ENCODE assay signal across 20 cellular contexts in genomic region chr2:10820562-10820961, GRCh38.
"Had no signal": no experiment of that assay in that cellular context is flagged by ENCODE, and none has a peak within 500 bp of the region (broad histone marks: within the 10 kb centered on the region; RNA-seq: fewer than 3 reads in every experiment).

No MANE protein-coding gene starts in this region.

- H3K27me3 ChIP-seq: vagina had no signal

- H3K9me3 ChIP-seq: neutrophil, suprapubic skin, vagina had no signal

- H3K4me1 ChIP-seq: suprapubic skin, vagina had no signal

- H3K27ac ChIP-seq: brain microvascular endothelial cell, neutrophil, suprapubic skin, vagina had no signal

- H3K36me3 Mint-ChIP-seq: natural killer cell treated with Interleukin-12 subunit alpha and Interleukin-12 subunit beta and Interleukin-15 and Interleukin-18, amount 100 ng/mL, for 72 hours had no signal

- H3K9me3 Mint-ChIP-seq: activated CD4-positive, alpha-beta T cell treated with anti-CD3 and anti-CD28 coated beads, Interleukin-2, amount 10 ng/mL, durations not matched to agents 24 days and 14 days; activated T-cell treated with anti-CD3 and anti-CD28 coated beads, Interleukin-2, amount 50 U/mL, for 24 hours; natural killer cell treated with Interleukin-12 subunit alpha and Interleukin-12 subunit beta and Interleukin-15 and Interleukin-18, amount 100 ng/mL, for 72 hours; T-helper 2 cell treated with Interferon-gamma antibody and Interleukin-4, amounts not matched to agents 5 μg/mL and 100 μg/mL, for 36 hours had no signal

- H3K27ac Mint-ChIP-seq: activated CD4-positive, alpha-beta T cell treated with anti-CD3 and anti-CD28 coated beads, Interleukin-2, amount 10 ng/mL, durations not matched to agents 24 days and 14 days; activated CD8-positive, alpha-beta T cell treated with anti-CD3 and anti-CD28 coated beads, Interleukin-2, amount 10 ng/mL, durations not matched to agents 7 days and 5 days; activated T-cell treated with anti-CD3 and anti-CD28 coated beads, Interleukin-2, amount 50 U/mL, for 24 hours; natural killer cell treated with Interleukin-12 subunit alpha and Interleukin-12 subunit beta and Interleukin-15 and Interleukin-18, amount 100 ng/mL, for 72 hours; T-helper 2 cell treated with Interferon-gamma antibody and Interleukin-4, amounts not matched to agents 5 μg/mL and 100 μg/mL, for 36 hours had no signal

- DNase-seq: activated CD4-positive, alpha-beta T cell treated with anti-CD3 and anti-CD28 coated beads, Interleukin-2, amount 10 ng/mL, durations not matched to agents 24 days and 14 days; activated CD4-positive, CD25-positive, alpha-beta regulatory T cell; activated CD8-positive, alpha-beta T cell treated with anti-CD3 and anti-CD28 coated beads, Interleukin-2, amount 10 ng/mL, durations not matched to agents 7 days and 5 days; activated effector memory CD4-positive, alpha-beta T cell treated with Interleukin-2 at 50 U/mL for 16 hours; activated naive CD4-positive, alpha-beta T cell treated with anti-CD3 and anti-CD28 coated beads, Interleukin-2, amount 50 U/mL, for 16 hours; activated T-cell treated with anti-CD3 and anti-CD28 coated beads, Interleukin-2, amount 50 U/mL, for 24 hours; aorta; brain microvascular endothelial cell; erythroblast; mesendoderm; stimulated activated naive CD8-positive, alpha-beta T cell treated with anti-CD3 and anti-CD28 coated beads, Interleukin-15, Interleukin-2, amounts not matched to agents 100 U/mL and 50 U/mL, for 24 hours; trophoblast cell had no signal

- ATAC-seq: activated CD8-positive, alpha-beta T cell treated with anti-CD3 and anti-CD28 coated beads, Interleukin-2, amount 10 ng/mL, durations not matched to agents 7 days and 5 days; natural killer cell treated with Interleukin-12 subunit alpha and Interleukin-12 subunit beta and Interleukin-15 and Interleukin-18, amount 100 ng/mL, for 72 hours; stimulated activated naive CD8-positive, alpha-beta T cell treated with anti-CD3 and anti-CD28 coated beads, Interleukin-15, Interleukin-2, amounts not matched to agents 100 U/mL and 50 U/mL, for 24 hours had no signal

- H3K36me3 ChIP-seq: brain microvascular endothelial cell, neutrophil, suprapubic skin, vagina had no signal

- FAIRE-seq: endometrium, frontal cortex had no signal

- H3K4me3 ChIP-seq: coronary artery, suprapubic skin, vagina had no signal

- H3K4me1 Mint-ChIP-seq: activated CD4-positive, alpha-beta T cell treated with anti-CD3 and anti-CD28 coated beads, Interleukin-2, amount 10 ng/mL, durations not matched to agents 24 days and 14 days had no signal

- H3K4me3 Mint-ChIP-seq: activated CD4-positive, alpha-beta T cell treated with anti-CD3 and anti-CD28 coated beads, Interleukin-2, amount 10 ng/mL, durations not matched to agents 24 days and 14 days; activated CD8-positive, alpha-beta T cell treated with anti-CD3 and anti-CD28 coated beads, Interleukin-2, amount 10 ng/mL, durations not matched to agents 7 days and 5 days; activated T-cell treated with anti-CD3 and anti-CD28 coated beads, Interleukin-2, amount 50 U/mL, for 24 hours; natural killer cell treated with Interleukin-12 subunit alpha and Interleukin-12 subunit beta and Interleukin-15 and Interleukin-18, amount 100 ng/mL, for 72 hours; T-helper 2 cell treated with Interferon-gamma antibody and Interleukin-4, amounts not matched to agents 5 μg/mL and 100 μg/mL, for 36 hours had no signal
